ENCODE assay signal across 21 cellular contexts in the genomic region with DNA sequence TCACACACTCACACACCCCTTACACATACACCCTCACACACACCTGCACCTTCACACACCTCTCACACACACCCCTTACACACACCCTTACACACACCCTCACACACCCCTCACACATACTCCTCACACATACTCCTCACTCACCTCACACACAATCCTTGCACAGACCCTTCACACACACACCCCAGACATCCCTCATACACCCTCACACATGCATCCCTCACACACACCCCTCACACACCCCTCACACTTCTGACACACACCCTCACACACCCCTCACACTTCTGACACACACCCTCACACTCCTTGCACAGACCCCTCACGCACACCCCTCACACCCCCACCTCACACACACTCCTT. TPM values are rescaled to one million over a fixed set of nuclear protein-coding genes. Genes with fewer than 3 reads are reported as not detected.
A peak's percentile ranks its signal among the peaks of the same experiment; 100 is the strongest.
DNase-seq lines count a peak whose midpoint lies in the region; ATAC-seq, FAIRE-seq and TF ChIP-seq lines count a peak whose summit lies in the region.
"Had no signal": no experiment of that assay in that cellular context is flagged by ENCODE, and none has a peak within 500 bp of the region (broad histone marks: within the 10 kb centered on the region; RNA-seq: fewer than 3 reads in every experiment).

No MANE protein-coding gene starts in this region.

- no peak overlapping the region for H3K4me2 ChIP-seq in trophoblast cell (ENCODE audit: low read length)

- no peak for ATAC-seq in Right ventricle myocardium superior (ENCODE audit: poor library complexity)

- intact Hi-C loops in Right ventricle myocardium superior (cut with DNase I), result no loop called here

- no peak overlapping the region for H3K14ac ChIP-seq in trophoblast cell (ENCODE audit: low read length)

- no peak overlapping the region for H2BK12ac ChIP-seq in trophoblast cell (ENCODE audit: low read length)

- no peak overlapping the region for H2BK5ac ChIP-seq in trophoblast cell (ENCODE audit: low read depth, low read length, poor library complexity)

- H3K23ac ChIP-seq in trophoblast cell (ENCODE audit: low read length), result no peak overlapping the region

- no peak overlapping the region for H3K4ac ChIP-seq in trophoblast cell (ENCODE audit: low read depth, low read length)

- DNase-seq in right atrium auricular region (ENCODE audit: low spot score) (peak; percentile 18), Right ventricle myocardium superior (no peak), trophoblast cell (no peak), urothelium cell line (ENCODE audit: low spot score) (no peak), GM20000 (ENCODE audit: low spot score) (no peak)
- no peak for DNase-seq in stimulated activated naive CD4-positive, alpha-beta T cell treated with Interleukin-2 at 50 U/mL for 16 hours (lab: John Stamatoyannopoulos, UW)
- DNase-seq: 8988T; AML-193; DMS79; GM23248; KG1; NCI-H1436 treated with DMSO at 0.1 percent for 48 hours; NCI-H1930; NCI-H2227 treated with DMSO at 0.1 percent for 48 hours; NCI-H510A; NCI-H748 treated with DMSO at 0.1 percent for 48 hours; NK-92 treated with Interleukin-12 subunit alpha and Interleukin-12 subunit beta, amount 100 ng/mL, for 24 hours had no signal

- H3K79me1 ChIP-seq in trophoblast cell (ENCODE audit: low read length), result no peaks in the 10 kb centered on the region

- H3K27me3 ChIP-seq in right atrium auricular region (no peaks in the 10 kb centered on the region), trophoblast cell (ENCODE audit: insufficient read depth, low read length) (no peaks in the 10 kb centered on the region)
- H3K27me3 ChIP-seq: SJCRH30 had no signal

- no peak overlapping the region for H4K91ac ChIP-seq in trophoblast cell (ENCODE audit: low read depth, low read length)

- no peak overlapping the region for H2AK5ac ChIP-seq in trophoblast cell (ENCODE audit: low read length)

- H4K12ac ChIP-seq in trophoblast cell (ENCODE audit: low read depth, low read length), result no peak overlapping the region

- no peaks in the 10 kb centered on the region for H3K4me1 ChIP-seq in right atrium auricular region
- no peaks in the 10 kb centered on the region for H3K4me1 ChIP-seq in trophoblast cell (ENCODE audit: control insufficient read depth in 1 of 2, insufficient read depth in 2 of 2, low read length in 2 of 2)
- H3K4me1 ChIP-seq: HAP-1 had no signal

- no peak overlapping the region for H3K9ac ChIP-seq in trophoblast cell (ENCODE audit: low read length)
- H3K9ac ChIP-seq: GM23248 had no signal

- no peak for TF ChIP-seq CTCF in right atrium auricular region (IDR thresholded peaks at IDR 0.05)
- TF ChIP-seq CTCF in GM20000 (IDR thresholded peaks at IDR 0.05; ENCODE audit: extremely low read depth, missing control alignments), result no peak

- H3K27ac ChIP-seq in right atrium auricular region, result no peak overlapping the region
- peak overlapping the region; percentile 87 for H3K27ac ChIP-seq in KOPT-K1 (ENCODE audit: low read depth, low read length, poor library complexity, severe bottlenecking)
- H3K27ac ChIP-seq in trophoblast cell (ENCODE audit: low read depth, low read length), result no peak overlapping the region
- H3K27ac ChIP-seq: GM23248, HL-60, SJCRH30 had no signal

- no CpG with 5 or more reads among the region's 1 CpG for WGBS in trophoblast cell (ENCODE audit: extremely low coverage, insufficient coverage, insufficient read length)

- no peaks in the 10 kb centered on the region for H3K36me3 ChIP-seq in right atrium auricular region
- H3K36me3 ChIP-seq in KOPT-K1 (ENCODE audit: insufficient read depth, low read length), result no peaks in the 10 kb centered on the region
- H3K36me3 ChIP-seq in trophoblast cell (ENCODE audit: control insufficient read depth in 1 of 2, insufficient read depth in 2 of 2, low read length in 2 of 2), result no peaks in the 10 kb centered on the region
- H3K36me3 ChIP-seq: HAP-1, SJCRH30 had no signal

- no peaks in the 10 kb centered on the region for H3K79me2 ChIP-seq in trophoblast cell (ENCODE audit: control insufficient read depth, insufficient read depth, low read length, poor library complexity)

- no peaks in the 10 kb centered on the region for H3K9me3 ChIP-seq in right atrium auricular region
- H3K9me3 ChIP-seq in KOPT-K1 (ENCODE audit: insufficient read depth, low read length, poor library complexity, severe bottlenecking), result no peaks in the 10 kb centered on the region
- H3K9me3 ChIP-seq in trophoblast cell (ENCODE audit: insufficient read depth, low read depth, low read length), result peaks cover 3% of the 10 kb centered on the region
- H3K9me3 ChIP-seq: HAP-1, SJCRH30 had no signal

- FAIRE-seq in urothelium cell line (lab: Jason Lieb, UNC), result peak; percentile 95

- no peak overlapping the region for H3K18ac ChIP-seq in trophoblast cell (ENCODE audit: low read length)

- H4K8ac ChIP-seq in trophoblast cell (ENCODE audit: low read depth, low read length), result no peak overlapping the region

- no peak overlapping the region for H2AFZ ChIP-seq in trophoblast cell (ENCODE audit: insufficient read depth, low read length, poor library complexity)
- H2AFZ ChIP-seq: GM23248 had no signal

- H3K4me3 ChIP-seq in right atrium auricular region (no peak overlapping the region), trophoblast cell (ENCODE audit: low read depth, low read length) (peak overlapping the region; percentile 46)
- H3K4me3 ChIP-seq: GM23248, HAP-1, SJCRH30 had no signal

- no peak overlapping the region for H2BK120ac ChIP-seq in trophoblast cell (ENCODE audit: insufficient read depth, low read length, poor library complexity)

RNA-seq across cellular contexts. Expression of a gene that starts 23.9 kb away (rescaled TPM):
- total RNA-seq in right atrium auricular region (under 1 TPM in 1 of 2 donors, not detected in 1; 0.51 TPM), Right ventricle myocardium superior (1.1 TPM)
- polyA plus RNA-seq in trophoblast cell (2013), result 0.82 and 0.90 TPM in 2 replicates

RNA-seq across cellular contexts. Expression of a gene that starts 24.2 kb away (rescaled TPM):
- 1 to 10 TPM; 3.4 to 3.7 TPM for total RNA-seq in right atrium auricular region
- 3.0 TPM for total RNA-seq in Right ventricle myocardium superior
- polyA plus RNA-seq in trophoblast cell (2013), result 3.6 TPM in 2 replicates
